19 cellular contexts compared by ENCODE assay signal in genomic region chr4:174193438-174194015, GRCh38.
"Had no signal": no experiment of that assay in that cellular context is flagged by ENCODE, and none has a peak within 500 bp of the region (broad histone marks: within the 10 kb centered on the region; RNA-seq: fewer than 3 reads in every experiment).

No MANE protein-coding gene starts in this region.

- H3K36me3 Mint-ChIP-seq: activated naive CD4-positive, alpha-beta T cell treated with anti-CD3 and anti-CD28 coated beads, Interleukin-2, amount 50 U/mL, for 72 hours; brain had no signal

- H3K4me1 Mint-ChIP-seq: activated B cell treated with CpG ODN at 0.5 μM for 24 hours; brain; central memory CD8-positive, alpha-beta T cell; neural crest cell had no signal

- H3K4me3 Mint-ChIP-seq: activated B cell treated with CpG ODN at 0.5 μM for 24 hours; activated T-cell treated with anti-CD3 and anti-CD28 coated beads, Interleukin-2, amount 50 U/mL, for 72 hours; brain; central memory CD8-positive, alpha-beta T cell; neural crest cell had no signal

- H3K4me3 ChIP-seq: esophagus muscularis mucosa, lung, tibial artery had no signal

- H3K36me3 ChIP-seq: esophagus muscularis mucosa, tibial artery had no signal

- DNase-seq: activated B cell treated with CpG ODN at 0.5 μM for 24 hours; activated CD4-positive, alpha-beta T cell treated with anti-CD3 and anti-CD28 coated beads for 48 hours; activated CD8-positive, alpha-beta memory T cell treated with anti-CD3 and anti-CD28 coated beads, Interleukin-2, amount 50 U/mL, for 48 hours; activated gamma-delta T cell; activated T-cell treated with anti-CD3 and anti-CD28 coated beads, Interleukin-2, amount 50 U/mL, for 72 hours; amniotic stem cell; cortex of kidney; effector CD4-positive, alpha-beta T cell; head of caudate nucleus; left colon; stimulated activated CD4-positive, alpha-beta T cell treated with anti-CD3 and anti-CD28 coated beads, Interleukin-1b, Interleukin-23, amount 100 ng/mL, for 48 hours; tibial artery had no signal

- H3K27ac ChIP-seq: esophagus muscularis mucosa, tibial artery had no signal

- H3K4me1 ChIP-seq: esophagus muscularis mucosa, tibial artery had no signal

- H3K9me3 ChIP-seq: esophagus muscularis mucosa, tibial artery had no signal

- H3K27ac Mint-ChIP-seq: activated B cell treated with CpG ODN at 0.5 μM for 24 hours; activated naive CD4-positive, alpha-beta T cell treated with anti-CD3 and anti-CD28 coated beads, Interleukin-2, amount 50 U/mL, for 72 hours; activated T-cell treated with anti-CD3 and anti-CD28 coated beads, Interleukin-2, amount 50 U/mL, for 72 hours; brain had no signal

- H3K27me3 ChIP-seq: tibial artery had no signal

- H3K9me3 Mint-ChIP-seq: activated B cell treated with CpG ODN at 0.5 μM for 24 hours; activated naive CD4-positive, alpha-beta T cell treated with anti-CD3 and anti-CD28 coated beads, Interleukin-2, amount 50 U/mL, for 72 hours; central memory CD8-positive, alpha-beta T cell; neural crest cell had no signal

- ATAC-seq: activated naive CD4-positive, alpha-beta T cell treated with anti-CD3 and anti-CD28 coated beads, Interleukin-2, amount 50 U/mL, for 72 hours; activated T-cell treated with anti-CD3 and anti-CD28 coated beads, Interleukin-2, amount 50 U/mL, for 72 hours; left colon; sciatic nerve had no signal
